ENCODE assay signal across 25 cellular contexts in genomic region chr9:114092336-114092735, GRCh38. TPM values are rescaled to one million over a fixed set of nuclear protein-coding genes. Genes with fewer than 3 reads are reported as not detected.
DNase-seq lines count a peak whose midpoint lies in the region; ATAC-seq and TF ChIP-seq lines count a peak whose summit lies in the region.
"Had no signal": no experiment of that assay in that cellular context is flagged by ENCODE, and none has a peak within 500 bp of the region (broad histone marks: within the 10 kb centered on the region; RNA-seq: fewer than 3 reads in every experiment).

No MANE protein-coding gene starts in this region.

- no peaks in the 10 kb centered on the region for H3K79me2 ChIP-seq in neural progenitor cell (ENCODE audit: low read depth)

- H3K4me3 ChIP-seq in coronary artery (no peak overlapping the region), upper lobe of right lung (no peak overlapping the region), neural progenitor cell (no peak overlapping the region)
- H3K4me3 ChIP-seq: GM23338 had no signal

- no peaks in the 10 kb centered on the region for H4K20me1 ChIP-seq in neural progenitor cell (ENCODE audit: low read depth)

- TF ChIP-seq CTCF in GM13977 (IDR thresholded peaks at IDR 0.05; ENCODE audit: extremely low read depth, insufficient read depth, missing control alignments) (no peak), coronary artery (IDR thresholded peaks at IDR 0.05) (no peak), upper lobe of right lung (IDR thresholded peaks at IDR 0.05) (no peak), neural progenitor cell (IDR thresholded peaks at IDR 0.05) (no peak)

- peaks cover 17% of the 10 kb centered on the region for H3K27me3 Mint-ChIP-seq in neural progenitor cell (ENCODE audit: insufficient read depth, low read depth)

- H3K27ac ChIP-seq in coronary artery (no peak overlapping the region), upper lobe of right lung (no peak overlapping the region), neural progenitor cell (no peak overlapping the region)
- H3K27ac ChIP-seq: HL-60 had no signal

- peaks cover 2% of the 10 kb centered on the region for H3K36me3 Mint-ChIP-seq in neural progenitor cell
- H3K36me3 Mint-ChIP-seq: CD8-positive, alpha-beta T cell had no signal

- H3K4me2 ChIP-seq in neural progenitor cell = no peak overlapping the region
- H3K4me2 ChIP-seq: GM23338 had no signal

- H3K4me3 Mint-ChIP-seq in neural progenitor cell = no peak overlapping the region
- H3K4me3 Mint-ChIP-seq: CD8-positive, alpha-beta T cell; GM23338 had no signal

- H3K4me1 Mint-ChIP-seq in neural progenitor cell = no peaks in the 10 kb centered on the region

- H3K9me3 ChIP-seq in upper lobe of right lung (no peaks in the 10 kb centered on the region), neural progenitor cell (ENCODE audit: low read depth) (no peaks in the 10 kb centered on the region)

- DNase-seq in GM13977 (ENCODE audit: low spot score) = peak; percentile 4
- DNase-seq in coronary artery (ENCODE audit: low spot score) = peak; percentile 62
- peak; percentile 51 for DNase-seq in mesenteric fat pad (ENCODE audit: low spot score)
- peak; percentile 46 for DNase-seq in upper lobe of right lung
- no peak for DNase-seq in NCI-H1092 (lab: John Stamatoyannopoulos, UW)
- no peak for DNase-seq in dermis blood vessel endothelial cell
- no peak for DNase-seq in neural progenitor cell (ENCODE audit: low spot score)
- DNase-seq: ACHN; C1 segment of cervical spinal cord; CD8-positive, alpha-beta T cell; DND-41; HCEC 1CT; KBM-7; MM.1S; NCI-H1105; NCI-H146; NCI-H2029; NCI-H2227 treated with DMSO at 0.1 percent for 48 hours; NCI-H510A treated with DMSO at 0.1 percent for 48 hours; NCI-H748 treated with DMSO at 0.1 percent for 48 hours; NK-92 treated with Interleukin-12 subunit alpha and Interleukin-12 subunit beta, amount 100 ng/mL, for 24 hours had no signal

- no peak overlapping the region for H3K9ac ChIP-seq in neural progenitor cell

- in situ Hi-C loops in GM13977 (cut with MboI; ENCODE audit: low pct_unique_long_range_greater_than_20kb, low sequenced_read_pairs, unreplicated experiment) = no loop called here

- H3K4me1 ChIP-seq in upper lobe of right lung (no peaks in the 10 kb centered on the region), neural progenitor cell (no peaks in the 10 kb centered on the region)

- no peaks in the 10 kb centered on the region for H3F3A ChIP-seq in neural progenitor cell (ENCODE audit: low read depth)

- no peak overlapping the region for H2AFZ ChIP-seq in neural progenitor cell (replicated peaks)
- H2AFZ ChIP-seq: GM23338 had no signal

- no peak for ATAC-seq in upper lobe of right lung
- ATAC-seq: CD8-positive, alpha-beta T cell; GM23338; HepG2; Panc1 had no signal

- H3K9me3 Mint-ChIP-seq in neural progenitor cell = no peaks in the 10 kb centered on the region
- H3K9me3 Mint-ChIP-seq: CD8-positive, alpha-beta T cell; GM23338 had no signal

- H3K27ac Mint-ChIP-seq in neural progenitor cell = no peak overlapping the region
- H3K27ac Mint-ChIP-seq: CD8-positive, alpha-beta T cell; GM23338 had no signal

- intact Hi-C loops in upper lobe of right lung (cut with DNase I) = no loop called here

- H3K36me3 ChIP-seq in upper lobe of right lung = no peaks in the 10 kb centered on the region
- no peaks in the 10 kb centered on the region for H3K36me3 ChIP-seq in neural progenitor cell

- H3K27me3 ChIP-seq in upper lobe of right lung = peaks cover 9% of the 10 kb centered on the region
- peaks cover 19% of the 10 kb centered on the region for H3K27me3 ChIP-seq in neural progenitor cell

RNA-seq across cellular contexts. Expression of gene KIF12, which starts 6.8 kb away (rescaled TPM):
- total RNA-seq in mesenteric fat pad (0.84 TPM), upper lobe of right lung (6.2 TPM), dermis blood vessel endothelial cell (0.14 and 0.17 TPM in 2 replicates), neural progenitor cell (ENCODE audit: low replicate concordance) (0.56 and 0.59 TPM in 2 replicates)
- total RNA-seq: CD8-positive, alpha-beta T cell had no signal

RNA-seq across cellular contexts. Expression of gene AMBP, which starts 14.2 kb away (rescaled TPM):
- total RNA-seq in mesenteric fat pad = not detected
- total RNA-seq in upper lobe of right lung = 0.67 TPM
- total RNA-seq in dermis blood vessel endothelial cell = 0.17 TPM in 1 of 2 replicates, not detected in the other
- total RNA-seq in neural progenitor cell (ENCODE audit: low replicate concordance) = 0.56 TPM in 1 of 2 replicates, not detected in the other
- total RNA-seq: CD8-positive, alpha-beta T cell had no signal

Comparison
In these comparisons a context has a peak if more than half of its experiments do, and no peak if none do; other contexts are left out.
1. DNase-seq: peak in GM13977 (single experiment), coronary artery (single experiment), mesenteric fat pad (single experiment) and upper lobe of right lung (single experiment); none in NCI-H1092 (single experiment), dermis blood vessel endothelial cell (single experiment) and neural progenitor cell (single experiment).